ENCODE assay signal across 8 cellular contexts in the genomic region with DNA sequence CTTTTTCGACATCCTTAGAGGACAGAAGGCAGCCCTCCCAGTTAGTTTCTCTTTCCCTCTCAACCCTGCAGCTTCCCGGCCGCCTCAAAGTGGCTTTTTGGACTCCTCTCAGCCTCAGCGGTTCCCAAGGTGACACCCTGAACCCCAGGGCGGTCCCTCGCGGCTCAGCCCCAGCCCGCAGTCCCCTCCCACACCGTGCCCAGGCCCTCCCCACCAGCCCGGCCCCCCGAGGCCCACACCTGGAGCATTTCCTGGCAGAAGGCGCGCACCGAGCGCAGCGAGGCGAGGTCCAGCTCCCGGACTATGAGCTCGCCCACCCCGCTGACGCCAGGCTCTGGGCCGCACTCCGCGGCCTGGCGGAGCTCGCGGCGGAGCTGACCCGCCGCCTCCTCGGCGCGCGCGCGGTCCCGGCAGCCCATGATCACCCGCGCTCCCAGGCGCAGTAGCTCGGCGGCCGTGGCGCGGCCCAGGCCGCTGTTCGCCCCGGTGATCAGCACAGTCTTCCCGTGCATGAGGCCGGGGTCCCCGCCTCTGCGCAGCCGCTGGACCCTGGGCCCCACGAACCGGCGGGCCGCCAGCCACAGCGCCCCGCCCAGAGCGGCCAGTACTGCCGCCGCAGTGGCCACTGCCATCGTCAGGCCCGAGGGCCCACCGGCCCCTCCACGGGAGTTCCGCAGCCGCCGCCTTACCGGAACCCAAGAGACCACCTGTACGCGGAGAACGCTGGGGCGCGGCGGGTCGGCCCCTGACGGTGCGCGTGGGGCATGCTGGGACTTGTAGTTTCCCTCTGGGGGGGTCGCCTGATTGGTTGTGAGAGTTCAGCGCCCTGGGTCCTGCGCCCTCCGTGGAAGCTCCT. TPM values are rescaled to one million over a fixed set of nuclear protein-coding genes. Genes with fewer than 3 reads are reported as not detected.
A peak's percentile ranks its signal among the peaks of the same experiment; 100 is the strongest.
DNase-seq lines count a peak whose midpoint lies in the region; ATAC-seq, FAIRE-seq and TF ChIP-seq lines count a peak whose summit lies in the region.

A gene with protein sequence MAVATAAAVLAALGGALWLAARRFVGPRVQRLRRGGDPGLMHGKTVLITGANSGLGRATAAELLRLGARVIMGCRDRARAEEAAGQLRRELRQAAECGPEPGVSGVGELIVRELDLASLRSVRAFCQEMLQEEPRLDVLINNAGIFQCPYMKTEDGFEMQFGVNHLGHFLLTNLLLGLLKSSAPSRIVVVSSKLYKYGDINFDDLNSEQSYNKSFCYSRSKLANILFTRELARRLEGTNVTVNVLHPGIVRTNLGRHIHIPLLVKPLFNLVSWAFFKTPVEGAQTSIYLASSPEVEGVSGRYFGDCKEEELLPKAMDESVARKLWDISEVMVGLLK (minus strand): TSS at position 713 of the 856 bp plus-strand sequence. CDS start 81 bp downstream, at position 632.

- H3K9me3 ChIP-seq in HepG2 (ENCODE audit: low read length) = no peaks in the 10 kb centered on the region

- TF ChIP-seq POLR2A in HepG2 (IDR thresholded peaks at IDR 0.05; ENCODE audit: insufficient read depth in 1 of 2, low read depth in 2 of 2, low read length in 2 of 2) = peak; percentile 70 to 74; a peak in 3 of 4 replicates

- peaks cover 0 to 6% (median 5%) of the 10 kb centered on the region in 7 donors for H3K9me3 Mint-ChIP-seq in CD14-positive monocyte

- H3K4me2 ChIP-seq in HepG2 (ENCODE audit: low read depth, low read length) = peak within 1 kb of the TSS; percentile 95

- H3K79me2 ChIP-seq in HepG2 (ENCODE audit: insufficient read depth, low read length) = peaks cover 21% of the 10 kb centered on the region

- intact Hi-C loops in CD14-positive monocyte (cut with micrococcal nuclease) = loop anchor here (5.0 to 10.0 kb wide), 2 partner anchors 787 to 805 kb away; no protein-coding TSS in a partner anchor
- intact Hi-C loops in HepG2 (cut with micrococcal nuclease; ENCODE audit: unreplicated experiment) = loop anchor here (1.0 to 5.0 kb wide), 3 partner anchors 173 to 461 kb away; no protein-coding TSS in a partner anchor

- peaks cover 27% of the 10 kb centered on the region for H3K4me1 ChIP-seq in HepG2 (ENCODE audit: insufficient read depth, low read length)

- H3K27me3 ChIP-seq in HepG2 (ENCODE audit: control insufficient read depth in 1 of 2, insufficient read depth in 2 of 2, low read length in 2 of 2) = no peaks in the 10 kb centered on the region

- H3K36me3 Mint-ChIP-seq in CD14-positive monocyte = peaks cover 5 to 6% of the 10 kb centered on the region in 2 donors

- H3K27me3 Mint-ChIP-seq in CD14-positive monocyte (ENCODE audit: low read depth in 3 of 3) = peaks cover 0 to 3% (median 2%) of the 10 kb centered on the region in 3 donors

- TF ChIP-seq RAD21 in HepG2 (CRISPR knock-in tag; IDR thresholded peaks at IDR 0.05) = peak; percentile 79

- in situ Hi-C loops in HepG2 (cut with HindIII; ENCODE audit: extremely low pct_ligation_motif_present, low pct_unique_long_range_greater_than_20kb) = no loop called here

- peak within 1 kb of the TSS; percentile 93 for H3K9ac ChIP-seq in HepG2 (ENCODE audit: insufficient read depth, low read depth, low read length)

- H4K20me1 ChIP-seq in HepG2 (ENCODE audit: insufficient read depth, low read length) = peaks cover 4% of the 10 kb centered on the region; the same call in 1 of the 2 replicates

- peak within 1 kb of the TSS; percentile 92 to 94 for H3K4me3 Mint-ChIP-seq in CD14-positive monocyte

- DNase-seq in CD14-positive monocyte (ENCODE audit: low spot score) = peak; percentile 78
- DNase-seq in NCI-H82 (lab: John Stamatoyannopoulos, UW) = peak; percentile 97
- DNase-seq in activated CD4-positive, alpha-beta T cell treated with anti-CD3 and anti-CD28 coated beads, Interleukin-2, amount 50 U/mL, for 48 hours = peak; percentile 90 to 92
- peak; percentile 82 to 93 for DNase-seq in dermis microvascular lymphatic vessel endothelial cell (ENCODE audit: low read depth in 2 of 2)
- DNase-seq in HepG2 (ENCODE audit: low spot score) = peak; percentile 97
- DNase-seq in stimulated activated CD4-positive, alpha-beta T cell treated with anti-CD3 and anti-CD28 coated beads, Interleukin-4, amount 100 ng/mL, for 1 hour = peak; percentile 92

- TF ChIP-seq CTCF in CD14-positive monocyte (IDR thresholded peaks at IDR 0.05) (no peak), HepG2 (CRISPR knock-in tag; IDR thresholded peaks at IDR 0.05) (peak; percentile 35)

- peak; percentile 94 for FAIRE-seq in HepG2 (lab: Jason Lieb, UNC)

- BruUV-seq in HepG2 (replicated peaks; lab: Mats Ljungman, UMichigan) = no TSS peak

- peaks cover 2 to 5% of the 10 kb centered on the region in 2 experiments; a peak in 4 of 5 replicates for H3K36me3 ChIP-seq in HepG2 (replicated peaks in 1 of 2; ENCODE audit: control insufficient read depth in 1 of 2, insufficient read depth in 2 of 2, low read length in 2 of 2)

- peak within 1 kb of the TSS; percentile 78 to 84 (median 83) for H3K4me3 ChIP-seq in HepG2 (replicated peaks in 1 of 3; ENCODE audit: insufficient read depth in 1 of 3, low read depth in 2 of 3, low read length in 3 of 3)

- POLR2A ChIA-PET in HepG2 (lab: Yijun Ruan, JAX) = interaction anchor here (0.6 to 3.9 kb wide), 24 partner anchors 9 to 1511 kb away, joined by 3 to 19 read pairs (median 4); a partner anchor contains a TSS

- H3K27ac Mint-ChIP-seq in CD14-positive monocyte = peak within 1 kb of the TSS; percentile 50 to 93 (median 88)

- peak; percentile 96 for ATAC-seq in GM19397 (IDR thresholded peaks at IDR 0.05; ENCODE audit: unreplicated experiment)
- ATAC-seq in HG03571 (IDR thresholded peaks at IDR 0.05; ENCODE audit: unreplicated experiment) = peak; percentile 95
- peak; percentile 94 for ATAC-seq in HepG2

- H3K27ac ChIP-seq in HepG2 (ENCODE audit: extremely low read length, insufficient read depth, low read length) = peak within 1 kb of the TSS; percentile 87

- under 1% methylated on average over 33 of the region's 84 CpGs for WGBS in HepG2 (ENCODE audit: low lambda C conversion rate)

- CTCF ChIA-PET in HepG2 (lab: Yijun Ruan, JAX; ENCODE audit: low intra/inter-chr PET ratio, low total read pairs) = no interaction called here

- TF ChIP-seq EP300 in HepG2 (IDR thresholded peaks at IDR 0.05; ENCODE audit: low read depth in 2 of 2, low read length in 2 of 2) (0 out of 4 replicates have a peak, but pooled peaks of 1 of the 2 experiments have one; percentile 10), HepG2 (CRISPR knock-in tag; IDR thresholded peaks at IDR 0.05; ENCODE audit: borderline replicate concordance) (no peak; the same call in 1 of the 2 replicates)

- peaks cover 19% of the 10 kb centered on the region for H3K4me1 Mint-ChIP-seq in CD14-positive monocyte

- H2AFZ ChIP-seq in HepG2 (ENCODE audit: low read length) = peak within 1 kb of the TSS; percentile 78

TF ChIP-seq in HepG2, 621 proteins besides CTCF, POLR2A, EP300 and RAD21 (continues in another document):
- no peak for TF ChIP-seq MATR3 (CRISPR knock-in tag; IDR thresholded peaks at IDR 0.05)
- no peak for TF ChIP-seq SMARCC2 (IDR thresholded peaks at IDR 0.05)
- peak; percentile 35 for TF ChIP-seq ZNF331 (CRISPR knock-in tag; IDR thresholded peaks at IDR 0.05)
- TF ChIP-seq KDM2A (CRISPR knock-in tag; IDR thresholded peaks at IDR 0.05; ENCODE audit: borderline replicate concordance, low read depth) = peak; percentile 95
- TF ChIP-seq, protein P1, sequence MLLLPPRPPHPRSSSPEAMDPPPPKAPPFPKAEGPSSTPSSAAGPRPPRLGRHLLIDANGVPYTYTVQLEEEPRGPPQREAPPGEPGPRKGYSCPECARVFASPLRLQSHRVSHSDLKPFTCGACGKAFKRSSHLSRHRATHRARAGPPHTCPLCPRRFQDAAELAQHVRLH (CRISPR knock-in tag; IDR thresholded peaks at IDR 0.05; ENCODE audit: borderline replicate concordance, low read depth) = peak; percentile 91; the same call in 1 of the 2 replicates

RNA-seq across cellular contexts. Expression of the gene that starts here (rescaled TPM):
- 10 to 100 TPM; 14.3 to 16.3 TPM for polyA plus RNA-seq in CD14-positive monocyte
- total RNA-seq in dermis microvascular lymphatic vessel endothelial cell = 17.2 and 18.2 TPM in 2 replicates
- total RNA-seq in HepG2 (2016; rRNA removed; fragmentation: Illumina TruSeq; extraction: Trizol) = 37.4 and 39.9 TPM in 2 replicates
- total RNA-seq in HepG2 (2016; cell fraction: cytosol; rRNA removed; fragmentation: Illumina TruSeq; extraction: Trizol; ENCODE audit: low read depth) = 15.3 and 17.0 TPM in 2 replicates
- total RNA-seq in HepG2 (2016; cell fraction: insoluble cytoplasmic fraction; rRNA removed; fragmentation: Illumina TruSeq; extraction: Trizol) = 34.6 and 37.8 TPM in 2 replicates
- 32.5 and 33.9 TPM in 2 replicates for total RNA-seq in HepG2 (2016; cell fraction: membrane; rRNA removed; fragmentation: Illumina TruSeq; extraction: Trizol)
- total RNA-seq in HepG2 (2016; cell fraction: nucleus; rRNA removed; fragmentation: Illumina TruSeq; extraction: Trizol) = 32.4 and 33.3 TPM in 2 replicates
- 22.8 and 27.4 TPM in 2 replicates for polyA plus RNA-seq in HepG2 (2011; rRNA removed)
- 14.4 and 20.5 TPM in 2 replicates for polyA plus RNA-seq in HepG2 (2011; cell fraction: cytosol; rRNA removed)
- polyA plus RNA-seq in HepG2 (2011; cell fraction: nucleus; rRNA removed) = 6.1 and 7.8 TPM in 2 replicates
- polyA plus RNA-seq in HepG2 (2012) = 19.2 and 23.3 TPM in 2 replicates
- 14.0 and 14.5 TPM in 2 replicates for polyA plus RNA-seq in HepG2 (2016; cell fraction: cytosol; fragmentation: Illumina TruSeq; extraction: Trizol; ENCODE audit: low read depth)
- polyA plus RNA-seq in HepG2 (2016; cell fraction: insoluble cytoplasmic fraction; fragmentation: Illumina TruSeq; extraction: Trizol; ENCODE audit: low read depth) = 36.2 and 44.0 TPM in 2 replicates
- polyA plus RNA-seq in HepG2 (2016; cell fraction: membrane; fragmentation: Illumina TruSeq; extraction: Trizol; ENCODE audit: low read depth) = 23.0 and 23.2 TPM in 2 replicates
- polyA plus RNA-seq in HepG2 (2016; cell fraction: nucleus; fragmentation: Illumina TruSeq; extraction: Trizol; ENCODE audit: insufficient read depth, low read depth) = 55.4 and 58.2 TPM in 2 replicates
- polyA minus RNA-seq in HepG2 (2011; rRNA and poly(A)+ RNA removed; ENCODE audit: low replicate concordance) = 5.4 and 8.6 TPM in 2 replicates
- polyA minus RNA-seq in HepG2 (2011; cell fraction: cytosol; rRNA and poly(A)+ RNA removed) = 14.2 and 16.1 TPM in 2 replicates
- polyA minus RNA-seq in HepG2 (2011; cell fraction: nucleus; rRNA and poly(A)+ RNA removed) = 12.5 and 18.0 TPM in 2 replicates

Comparison
In these comparisons a context has a peak if more than half of its experiments do, and no peak if none do; other contexts are left out.
1. Peak in every context shown above with its lines: DNase-seq, ATAC-seq, H3K4me3 ChIP-seq and H3K27ac ChIP-seq.